ENCODE assay signal across 10 cellular contexts in the genomic region with DNA sequence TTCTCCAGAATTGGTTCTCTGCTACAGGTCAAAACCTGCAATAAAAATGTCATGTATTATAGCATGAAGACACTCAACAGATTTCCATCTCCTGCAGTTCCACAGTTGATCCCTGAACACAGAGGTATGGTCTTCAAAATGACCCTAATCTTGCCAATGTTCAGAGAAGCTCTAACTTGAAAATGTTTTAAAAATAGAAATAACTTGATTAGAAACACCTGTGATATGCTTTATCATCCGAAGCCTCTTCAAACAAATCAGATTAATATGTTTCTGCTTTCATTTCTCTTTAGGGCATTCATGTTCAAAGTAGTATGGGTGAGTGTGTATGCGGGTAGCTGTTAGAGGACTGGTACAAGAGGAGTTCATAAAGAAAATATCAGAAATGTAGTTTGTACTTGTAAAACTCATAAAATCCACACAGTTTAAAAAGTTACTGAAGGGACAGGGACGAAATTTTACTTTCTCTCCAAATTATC.
DNase-seq lines count a peak whose midpoint lies in the region; ATAC-seq and TF ChIP-seq lines count a peak whose summit lies in the region.
"Had no signal": no experiment of that assay in that cellular context is flagged by ENCODE, and none has a peak within 500 bp of the region (broad histone marks: within the 10 kb centered on the region; RNA-seq: fewer than 3 reads in every experiment).

No MANE protein-coding gene starts in this region.

- H3K4me3 Mint-ChIP-seq in natural killer cell treated with Interleukin-12 subunit alpha and Interleukin-12 subunit beta and Interleukin-15 and Interleukin-18, amount 100 ng/mL, for 72 hours, result peak overlapping the region; percentile 96

- H3K27me3 ChIP-seq in KMS-11 (ENCODE audit: insufficient read depth, low read depth) (no peaks in the 10 kb centered on the region), adrenal gland (no peaks in the 10 kb centered on the region)

- DNase-seq in GM12864 (ENCODE audit: low read depth) (no peak), adrenal gland (no peak), NCI-H1436 treated with DMSO at 0.1 percent for 48 hours (lab: John Stamatoyannopoulos, UW) (no peak), T1000 (lab: John Stamatoyannopoulos, UW) (no peak)
- no peak for DNase-seq in natural killer cell treated with Interleukin-12 subunit alpha and Interleukin-12 subunit beta and Interleukin-15 and Interleukin-18, amount 100 ng/mL, for 72 hours (ENCODE audit: low spot score)
- DNase-seq: caudate nucleus had no signal

- peaks cover 100% of the 10 kb centered on the region for H3K79me2 ChIP-seq in KMS-11 (ENCODE audit: insufficient read depth, low read depth)

- intact Hi-C loops in adrenal gland (cut with DNase I), result no loop called here

- TF ChIP-seq CTCF in GM12864 (IDR thresholded peaks at IDR 0.05; ENCODE audit: low read depth, low read length, missing control alignments) (no peak), KMS-11 (conservative IDR thresholded peaks at IDR 0.05; ENCODE audit: low read depth, low read length) (no peak), adrenal gland (IDR thresholded peaks at IDR 0.05) (no peak)

- H3K4me1 Mint-ChIP-seq in natural killer cell treated with Interleukin-12 subunit alpha and Interleukin-12 subunit beta and Interleukin-15 and Interleukin-18, amount 100 ng/mL, for 72 hours (ENCODE audit: low read depth in 2 of 2), result peaks cover 27 to 46% of the 10 kb centered on the region in 2 donors

- H3K9ac ChIP-seq in KMS-11, result peak overlapping the region; percentile 22; the same call in 1 of the 2 replicates

- H3K9me3 Mint-ChIP-seq in natural killer cell treated with Interleukin-12 subunit alpha and Interleukin-12 subunit beta and Interleukin-15 and Interleukin-18, amount 100 ng/mL, for 72 hours, result no peaks in the 10 kb centered on the region

- H3K27me3 Mint-ChIP-seq in natural killer cell treated with Interleukin-12 subunit alpha and Interleukin-12 subunit beta and Interleukin-15 and Interleukin-18, amount 100 ng/mL, for 72 hours, result no peaks in the 10 kb centered on the region

- H3K27ac Mint-ChIP-seq in natural killer cell treated with Interleukin-12 subunit alpha and Interleukin-12 subunit beta and Interleukin-15 and Interleukin-18, amount 100 ng/mL, for 72 hours, result peak overlapping the region; percentile 81 to 99

- H3K9me3 ChIP-seq in adrenal gland (replicated peaks in 1 of 3), result peaks cover 0 to 4% (median 0%) of the 10 kb centered on the region in 3 donors

- H3K4me3 ChIP-seq in GM12864 (ENCODE audit: low read depth, low read length), result peak overlapping the region; percentile 42; the same call in 1 of the 2 replicates
- no peak overlapping the region for H3K4me3 ChIP-seq in KMS-11 (IDR thresholded peaks at IDR 0.05; ENCODE audit: insufficient read depth, low read depth, low read length)
- peak overlapping the region in 1 of 4 donors; percentile 32 for H3K4me3 ChIP-seq in adrenal gland

- peaks cover 16% of the 10 kb centered on the region for H3K36me3 Mint-ChIP-seq in natural killer cell treated with Interleukin-12 subunit alpha and Interleukin-12 subunit beta and Interleukin-15 and Interleukin-18, amount 100 ng/mL, for 72 hours

- H3K27ac ChIP-seq in KMS-11 (peak overlapping the region; percentile 34; the same call in 1 of the 2 replicates), adrenal gland (peak overlapping the region in 3 of 5 donors; percentile 2 to 93 (median 55))

- no peak for ATAC-seq in natural killer cell treated with Interleukin-12 subunit alpha and Interleukin-12 subunit beta and Interleukin-15 and Interleukin-18, amount 100 ng/mL, for 72 hours
- ATAC-seq in HG02571 (IDR thresholded peaks at IDR 0.05; ENCODE audit: unreplicated experiment) (no peak), HG03354 (IDR thresholded peaks at IDR 0.05; ENCODE audit: poor library complexity, severe bottlenecking, unreplicated experiment) (no peak)
- ATAC-seq: HCT116 had no signal

- H3K36me3 ChIP-seq in KMS-11 (ENCODE audit: insufficient read depth), result peaks cover 6% of the 10 kb centered on the region; the same call in 1 of the 2 replicates
- no peaks in the 10 kb centered on the region for H3K36me3 ChIP-seq in adrenal gland (replicated peaks in 1 of 2)

- H3K4me1 ChIP-seq in KMS-11 (ENCODE audit: low read depth, poor library complexity, severe bottlenecking) (peaks cover 74% of the 10 kb centered on the region), adrenal gland (replicated peaks in 1 of 2) (peaks cover 4 to 82% of the 10 kb centered on the region in 2 donors)

- 48 to 74% (median 57%) methylated on average over 3 of the region's 3 CpGs for WGBS in adrenal gland, 4 donors

- peaks cover 83% of the 10 kb centered on the region for H4K20me1 ChIP-seq in KMS-11 (ENCODE audit: insufficient read depth)

- TF ChIP-seq POLR2A in adrenal gland (IDR thresholded peaks at IDR 0.05), result no peak

- no peak overlapping the region for H2AFZ ChIP-seq in KMS-11 (ENCODE audit: low read depth)

- peak overlapping the region; percentile 90 for H3K4me2 ChIP-seq in KMS-11
